In the genomic region with DNA sequence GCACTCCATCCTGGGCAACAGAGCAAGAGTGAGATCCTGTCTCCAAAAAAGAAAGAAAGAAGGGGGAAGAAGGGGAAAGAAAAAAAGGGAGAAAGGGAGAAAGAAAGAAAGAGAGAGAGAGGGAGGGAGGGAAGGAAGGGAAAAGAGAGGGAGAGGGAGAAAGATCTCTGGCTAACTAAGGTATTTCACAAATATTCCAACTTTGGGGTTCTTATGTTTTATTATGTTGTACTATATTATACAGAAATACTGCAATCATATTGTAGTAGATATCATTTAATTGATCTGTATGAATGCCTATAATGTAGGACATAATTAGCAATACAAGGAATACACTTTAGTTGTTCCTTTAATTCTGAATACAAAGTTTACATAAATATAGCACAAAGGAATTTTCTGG, we compare ENCODE assay signal across 15 cellular contexts.
DNase-seq lines count a peak whose midpoint lies in the region; ATAC-seq and TF ChIP-seq lines count a peak whose summit lies in the region.
"Had no signal": no experiment of that assay in that cellular context is flagged by ENCODE, and none has a peak within 500 bp of the region (broad histone marks: within the 10 kb centered on the region; RNA-seq: fewer than 3 reads in every experiment).

No MANE protein-coding gene starts in this region.

- H3K4me2 ChIP-seq in BLaER1 treated with 17β-estradiol and CSF1 and Interleukin-3, amounts not matched to agents 10 nM and 100 nM = peak overlapping the region in 9 of 11 experiments; percentile 30 to 83 (median 47); a peak in 18 of 22 replicates

- no peaks in the 10 kb centered on the region for H3K27me3 ChIP-seq in BLaER1 treated with 17β-estradiol and CSF1 and Interleukin-3, amounts not matched to agents 10 nM and 100 nM

- H3K27me3 Mint-ChIP-seq in WTC11 (ENCODE audit: low read depth) = no peaks in the 10 kb centered on the region; the same call in 1 of the 2 replicates
- H3K27me3 Mint-ChIP-seq in nephron (ENCODE audit: low read depth) = no peaks in the 10 kb centered on the region
- peaks cover 6% of the 10 kb centered on the region for H3K27me3 Mint-ChIP-seq in activated naive CD4-positive, alpha-beta T cell treated with anti-CD3 and anti-CD28 coated beads, Interleukin-2, amount 10 ng/mL, durations not matched to agents 7 days and 5 days

- no peaks in the 10 kb centered on the region for H4K20me1 ChIP-seq in BLaER1 treated with 17β-estradiol and CSF1 and Interleukin-3, amounts not matched to agents 10 nM and 100 nM

- peaks cover 8 to 20% (median 14%) of the 10 kb centered on the region in 11 experiments for H3K9me3 ChIP-seq in BLaER1 treated with 17β-estradiol and CSF1 and Interleukin-3, amounts not matched to agents 10 nM and 100 nM (replicated peaks in 1 of 11)

- POLR2A ChIA-PET in WTC11 (lab: Charles Lee) = no interaction called here

- H3K36me3 Mint-ChIP-seq in WTC11 (peaks cover 1% of the 10 kb centered on the region; the same call in 1 of the 2 replicates), nephron (ENCODE audit: low read depth) (no peaks in the 10 kb centered on the region)
- H3K36me3 Mint-ChIP-seq in activated naive CD4-positive, alpha-beta T cell treated with anti-CD3 and anti-CD28 coated beads, Interleukin-2, amount 10 ng/mL, durations not matched to agents 7 days and 5 days = no peaks in the 10 kb centered on the region
- H3K36me3 Mint-ChIP-seq: CD14-positive monocyte; CD8-positive, alpha-beta memory T cell had no signal

- H3K9me3 Mint-ChIP-seq in WTC11 (peaks cover 11% of the 10 kb centered on the region), nephron (peaks cover under 1% of the 10 kb centered on the region)
- peaks cover under 1% of the 10 kb centered on the region for H3K9me3 Mint-ChIP-seq in activated naive CD4-positive, alpha-beta T cell treated with anti-CD3 and anti-CD28 coated beads, Interleukin-2, amount 10 ng/mL, durations not matched to agents 7 days and 5 days

- H3K27ac ChIP-seq in BLaER1 treated with 17β-estradiol and CSF1 and Interleukin-3, amounts not matched to agents 10 nM and 100 nM = peak overlapping the region in 4 of 11 experiments; percentile 38 to 81 (median 63); a peak in 7 of 22 replicates

- ATAC-seq in WTC11 = no peak

- no peak overlapping the region for H3K27ac Mint-ChIP-seq in WTC11
- peak overlapping the region in 2 of 3 experiments; percentile 31 to 78 for H3K27ac Mint-ChIP-seq in nephron
- no peak overlapping the region for H3K27ac Mint-ChIP-seq in activated naive CD4-positive, alpha-beta T cell treated with anti-CD3 and anti-CD28 coated beads, Interleukin-2, amount 10 ng/mL, durations not matched to agents 7 days and 5 days
- H3K27ac Mint-ChIP-seq: CD14-positive monocyte; CD4-positive, alpha-beta T cell; CD8-positive, alpha-beta memory T cell had no signal

- CTCF ChIA-PET in WTC11 (lab: Charles Lee) = no interaction called here
- CTCF ChIA-PET in activated naive CD4-positive, alpha-beta T cell treated with anti-CD3 and anti-CD28 coated beads, Interleukin-2, amount 10 ng/mL, durations not matched to agents 7 days and 5 days (lab: Charles Lee) = no interaction called here

- TF ChIP-seq CTCF in WTC11 (IDR thresholded peaks at IDR 0.05) = no peak
- TF ChIP-seq CTCF in nephron (IDR thresholded peaks at IDR 0.05; ENCODE audit: unreplicated experiment in 3 of 3) = no peak
- no peak for TF ChIP-seq CTCF in GM10266 (IDR thresholded peaks at IDR 0.05; ENCODE audit: control insufficient read depth, insufficient read depth, low read depth, missing control alignments)

- H3K4me3 Mint-ChIP-seq in WTC11 (peak overlapping the region; percentile 8; the same call in 1 of the 2 replicates), nephron (no peak overlapping the region)
- no peak overlapping the region for H3K4me3 Mint-ChIP-seq in activated naive CD4-positive, alpha-beta T cell treated with anti-CD3 and anti-CD28 coated beads, Interleukin-2, amount 10 ng/mL, durations not matched to agents 7 days and 5 days
- H3K4me3 Mint-ChIP-seq: CD14-positive monocyte; CD4-positive, alpha-beta T cell; CD8-positive, alpha-beta memory T cell had no signal

- H3K4me1 ChIP-seq in BLaER1 treated with 17β-estradiol and CSF1 and Interleukin-3, amounts not matched to agents 10 nM and 100 nM = peaks cover 0 to 99% (median 54%) of the 10 kb centered on the region in 10 experiments; a peak in 18 of 20 replicates

- peak overlapping the region in 1 of 11 experiments; percentile 59; a peak in 3 of 22 replicates for H3K9ac ChIP-seq in BLaER1 treated with 17β-estradiol and CSF1 and Interleukin-3, amounts not matched to agents 10 nM and 100 nM

- H3K36me3 ChIP-seq in BLaER1 treated with 17β-estradiol and CSF1 and Interleukin-3, amounts not matched to agents 10 nM and 100 nM = peaks cover 0 to under 1% (median 0%) of the 10 kb centered on the region in 11 experiments; a peak in 1 of 22 replicates

- no peak overlapping the region; a peak in 1 of 20 replicates for H3K4me3 ChIP-seq in BLaER1 treated with 17β-estradiol and CSF1 and Interleukin-3, amounts not matched to agents 10 nM and 100 nM

- DNase-seq in WTC11 (ENCODE audit: low spot score) (no peak), GM10266 (ENCODE audit: extremely low spot score) (no peak), NCI-H446 treated with DMSO at 0.1 percent for 48 hours (lab: John Stamatoyannopoulos, UW) (no peak)
- no peak for DNase-seq in activated naive CD4-positive, alpha-beta T cell treated with anti-CD3 and anti-CD28 coated beads, Interleukin-2, amount 10 ng/mL, durations not matched to agents 7 days and 5 days
- DNase-seq: CD4-positive, alpha-beta T cell; CD8-positive, alpha-beta memory T cell; DMS53; DMS79 treated with DMSO at 0.1 percent for 48 hours; GF-D8; GOT3; H7; HCEC 1CT had no signal

- H3K4me1 Mint-ChIP-seq in WTC11 = peaks cover 3% of the 10 kb centered on the region
- peaks cover 30% of the 10 kb centered on the region for H3K4me1 Mint-ChIP-seq in nephron
- H3K4me1 Mint-ChIP-seq in activated naive CD4-positive, alpha-beta T cell treated with anti-CD3 and anti-CD28 coated beads, Interleukin-2, amount 10 ng/mL, durations not matched to agents 7 days and 5 days = peaks cover 5% of the 10 kb centered on the region
- H3K4me1 Mint-ChIP-seq: CD14-positive monocyte; CD8-positive, alpha-beta memory T cell had no signal

TF ChIP-seq in WTC11, 78 proteins besides CTCF, POLR2A, EP300 and RAD21:
- TF ChIP-seq JUN (CRISPR knock-in tag; IDR thresholded peaks at IDR 0.05) (no peak), ETV6 (CRISPR knock-in tag; IDR thresholded peaks at IDR 0.05) (no peak), ZNF121 (CRISPR knock-in tag; IDR thresholded peaks at IDR 0.05) (no peak), NR1H2 (CRISPR knock-in tag; IDR thresholded peaks at IDR 0.05) (no peak)
- TF ChIP-seq, protein P1, sequence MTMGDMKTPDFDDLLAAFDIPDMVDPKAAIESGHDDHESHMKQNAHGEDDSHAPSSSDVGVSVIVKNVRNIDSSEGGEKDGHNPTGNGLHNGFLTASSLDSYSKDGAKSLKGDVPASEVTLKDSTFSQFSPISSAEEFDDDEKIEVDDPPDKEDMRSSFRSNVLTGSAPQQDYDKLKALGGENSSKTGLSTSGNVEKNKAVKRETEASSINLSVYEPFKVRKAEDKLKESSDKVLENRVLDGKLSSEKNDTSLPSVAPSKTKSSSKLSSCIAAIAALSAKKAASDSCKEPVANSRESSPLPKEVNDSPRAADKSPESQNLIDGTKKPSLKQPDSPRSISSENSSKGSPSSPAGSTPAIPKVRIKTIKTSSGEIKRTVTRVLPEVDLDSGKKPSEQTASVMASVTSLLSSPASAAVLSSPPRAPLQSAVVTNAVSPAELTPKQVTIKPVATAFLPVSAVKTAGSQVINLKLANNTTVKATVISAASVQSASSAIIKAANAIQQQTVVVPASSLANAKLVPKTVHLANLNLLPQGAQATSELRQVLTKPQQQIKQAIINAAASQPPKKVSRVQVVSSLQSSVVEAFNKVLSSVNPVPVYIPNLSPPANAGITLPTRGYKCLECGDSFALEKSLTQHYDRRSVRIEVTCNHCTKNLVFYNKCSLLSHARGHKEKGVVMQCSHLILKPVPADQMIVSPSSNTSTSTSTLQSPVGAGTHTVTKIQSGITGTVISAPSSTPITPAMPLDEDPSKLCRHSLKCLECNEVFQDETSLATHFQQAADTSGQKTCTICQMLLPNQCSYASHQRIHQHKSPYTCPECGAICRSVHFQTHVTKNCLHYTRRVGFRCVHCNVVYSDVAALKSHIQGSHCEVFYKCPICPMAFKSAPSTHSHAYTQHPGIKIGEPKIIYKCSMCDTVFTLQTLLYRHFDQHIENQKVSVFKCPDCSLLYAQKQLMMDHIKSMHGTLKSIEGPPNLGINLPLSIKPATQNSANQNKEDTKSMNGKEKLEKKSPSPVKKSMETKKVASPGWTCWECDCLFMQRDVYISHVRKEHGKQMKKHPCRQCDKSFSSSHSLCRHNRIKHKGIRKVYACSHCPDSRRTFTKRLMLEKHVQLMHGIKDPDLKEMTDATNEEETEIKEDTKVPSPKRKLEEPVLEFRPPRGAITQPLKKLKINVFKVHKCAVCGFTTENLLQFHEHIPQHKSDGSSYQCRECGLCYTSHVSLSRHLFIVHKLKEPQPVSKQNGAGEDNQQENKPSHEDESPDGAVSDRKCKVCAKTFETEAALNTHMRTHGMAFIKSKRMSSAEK (CRISPR knock-in tag; IDR thresholded peaks at IDR 0.05; ENCODE audit: borderline replicate concordance) = no peak

Comparison
In these comparisons a context has a peak if more than half of its experiments do, and no peak if none do; other contexts are left out.
1. H3K27ac Mint-ChIP-seq: peak in nephron (2 of 3); none in WTC11 (single experiment) and activated naive CD4-positive, alpha-beta T cell treated with anti-CD3 and anti-CD28 coated beads, Interleukin-2, amount 10 ng/mL, durations not matched to agents 7 days and 5 days (single experiment).